ENCODE assay signal across 17 cellular contexts in the genomic region with DNA sequence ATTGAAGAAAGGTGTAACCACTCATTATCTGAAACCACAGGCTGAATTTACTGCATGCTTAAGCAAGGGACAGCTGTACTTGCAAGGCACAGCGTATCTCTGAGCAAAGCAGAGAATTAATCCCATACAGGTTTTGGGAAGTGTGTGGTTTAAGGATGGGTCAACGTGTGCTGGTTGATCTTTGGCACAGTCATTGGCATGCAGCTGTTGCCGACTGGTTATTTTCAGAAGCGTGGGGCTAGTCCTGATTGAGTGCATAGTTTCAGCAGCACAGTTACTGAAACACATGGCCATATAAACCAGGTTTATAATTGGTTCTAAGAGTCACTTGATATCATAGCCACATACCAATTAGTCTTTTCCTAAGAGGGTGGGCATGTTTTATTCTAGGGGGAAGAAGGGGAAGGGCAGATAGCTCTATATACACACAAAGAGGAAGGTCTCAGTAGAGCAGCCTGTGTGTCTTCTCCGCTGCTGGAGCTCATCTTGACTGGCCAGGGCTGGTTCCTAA. TPM values are rescaled to one million over a fixed set of nuclear protein-coding genes. Genes with fewer than 3 reads are reported as not detected.
DNase-seq lines count a peak whose midpoint lies in the region; ATAC-seq, FAIRE-seq and TF ChIP-seq lines count a peak whose summit lies in the region.
"Had no signal": no experiment of that assay in that cellular context is flagged by ENCODE, and none has a peak within 500 bp of the region (broad histone marks: within the 10 kb centered on the region; RNA-seq: fewer than 3 reads in every experiment).

No MANE protein-coding gene starts in this region.

- no peak overlapping the region for H3K4me3 ChIP-seq in IMR-90 (ENCODE audit: insufficient read depth, low read depth, low read length)
- no peak overlapping the region for H3K4me3 ChIP-seq in left lung
- peak overlapping the region in 2 of 3 donors; percentile 42 to 51 for H3K4me3 ChIP-seq in skeletal muscle tissue (ENCODE audit: low read length in 3 of 3)
- H3K4me3 ChIP-seq: pancreas, tibial artery had no signal

- H3K56ac ChIP-seq in IMR-90 (ENCODE audit: extremely low read depth, insufficient read depth, low read length), result no peak overlapping the region

- no peak for TF ChIP-seq CTCF in IMR-90 (conservative IDR thresholded peaks at IDR 0.05; ENCODE audit: low read depth, low read length)
- no peak for TF ChIP-seq CTCF in left lung (IDR thresholded peaks at IDR 0.05)

- no peak for DNase-seq in IMR-90
- DNase-seq in RPMI8226, result peak; percentile 18
- DNase-seq in left lung, result no peak
- DNase-seq in GM12892 (ENCODE audit: insufficient read length), result no peak
- no peak for DNase-seq in stimulated activated CD4-positive, alpha-beta T cell treated with anti-CD3 and anti-CD28 coated beads, Interleukin-2, amount 100 ng/mL, for 48 hours
- DNase-seq: activated CD4-positive, alpha-beta T cell treated with anti-CD3 and anti-CD28 coated beads, Interleukin-2, amount 50 U/mL, for 1 hour; C1 segment of cervical spinal cord; NCI-H187 treated with DMSO at 0.1 percent for 48 hours; small intestine had no signal

- no peak overlapping the region for H2BK20ac ChIP-seq in IMR-90 (ENCODE audit: low read depth, low read length)

- no peak overlapping the region for H4K8ac ChIP-seq in IMR-90 (ENCODE audit: low read depth in 2 of 2, low read length in 2 of 2)

- no peak overlapping the region for H2AK9ac ChIP-seq in IMR-90 (replicated peaks; ENCODE audit: low read depth, low read length, poor library complexity)

- no TSS peak for BruUV-seq in IMR-90 (replicated peaks; lab: Mats Ljungman, UMichigan)

- CTCF ChIA-PET in IMR-90 (lab: Yijun Ruan, JAX), result interaction anchor here (1.5 kb wide), 1 partner anchor 154 kb away, joined by 3 read pairs; no protein-coding TSS in a partner anchor

- H3K27me3 ChIP-seq in IMR-90 (ENCODE audit: control insufficient read depth, insufficient read depth, low read length) (no peaks in the 10 kb centered on the region), left lung (no peaks in the 10 kb centered on the region), skeletal muscle tissue (ENCODE audit: control insufficient read depth in 3 of 3, insufficient read depth in 3 of 3, low read length in 3 of 3) (no peaks in the 10 kb centered on the region)
- H3K27me3 ChIP-seq: pancreas, tibial artery had no signal

- dilution Hi-C loops in IMR-90 (cut with HindIII; ENCODE audit: low sequenced_read_pairs, unreplicated experiment), result no loop called here

- TF ChIP-seq POLR2A in IMR-90 (IDR thresholded peaks at IDR 0.05; ENCODE audit: low read depth, low read length) (no peak), GM12892 (IDR thresholded peaks at IDR 0.05; ENCODE audit: low read depth, low read length) (no peak)

- no peak overlapping the region for H2BK5ac ChIP-seq in IMR-90 (ENCODE audit: low read depth, low read length, poor library complexity, severe bottlenecking)

- no peak overlapping the region for H3K4ac ChIP-seq in IMR-90 (ENCODE audit: low read depth, low read length)

- H3K9me3 ChIP-seq in IMR-90 (ENCODE audit: control insufficient read depth, insufficient read depth, low read length) (no peaks in the 10 kb centered on the region), left lung (no peaks in the 10 kb centered on the region), skeletal muscle tissue (ENCODE audit: control insufficient read depth in 3 of 3, low read length in 3 of 3) (no peaks in the 10 kb centered on the region)
- H3K9me3 ChIP-seq: pancreas, tibial artery had no signal

- H3K9me1 ChIP-seq in IMR-90 (ENCODE audit: insufficient read depth, low read length), result peaks cover 8% of the 10 kb centered on the region

- 0 out of 2 replicates have a peak overlapping the region, but pooled peaks have one; percentile 7 for H3K27ac ChIP-seq in IMR-90 (ENCODE audit: insufficient read depth, low read length)
- H3K27ac ChIP-seq in left lung, result no peak overlapping the region
- peak overlapping the region; percentile 77 for H3K27ac ChIP-seq in skeletal muscle tissue (ENCODE audit: low read depth, low read length)
- H3K27ac ChIP-seq: pancreas, tibial artery had no signal

- no peak overlapping the region; the same call in 1 of the 2 replicates for H3K18ac ChIP-seq in IMR-90 (ENCODE audit: low read depth, low read length)

- peak overlapping the region; percentile 25 for H2AFZ ChIP-seq in IMR-90 (replicated peaks; ENCODE audit: low read length, poor library complexity)

- no peak overlapping the region for H4K91ac ChIP-seq in IMR-90 (ENCODE audit: insufficient read depth, low read depth, low read length)

- H3K36me3 ChIP-seq in IMR-90 (ENCODE audit: control insufficient read depth, insufficient read depth, low read length) (no peaks in the 10 kb centered on the region), left lung (no peaks in the 10 kb centered on the region), skeletal muscle tissue (ENCODE audit: control insufficient read depth in 3 of 3, insufficient read depth in 3 of 3, low read length in 3 of 3) (no peaks in the 10 kb centered on the region)
- H3K36me3 ChIP-seq: pancreas, tibial artery had no signal

- no peak overlapping the region for H2AK5ac ChIP-seq in IMR-90 (ENCODE audit: low read depth, low read length)

- H3K23ac ChIP-seq in IMR-90 (ENCODE audit: low read depth, low read length), result peak overlapping the region; percentile 8; the same call in 1 of the 2 replicates

- no CpG with 5 or more reads among the region's 5 CpGs for WGBS in IMR-90 (ENCODE audit: extremely low coverage in 2 of 2, insufficient read length in 1 of 2), 2 experiments

- H3K4me1 ChIP-seq in IMR-90 (ENCODE audit: control insufficient read depth, insufficient read depth, low read length) (peaks cover 13% of the 10 kb centered on the region; the same call in 1 of the 2 replicates), left lung (peaks cover 5 to 35% of the 10 kb centered on the region in 2 donors), skeletal muscle tissue (ENCODE audit: control insufficient read depth in 3 of 3, insufficient read depth in 3 of 3, low read length in 3 of 3) (peaks cover 26 to 36% (median 34%) of the 10 kb centered on the region in 3 donors)
- H3K4me1 ChIP-seq: pancreas had no signal

- no peak overlapping the region for H2BK120ac ChIP-seq in IMR-90 (ENCODE audit: low read depth, low read length)

- POLR2A ChIA-PET in IMR-90 (lab: Charles Lee; ENCODE audit: unreplicated experiment), result interaction anchor here (0.6 kb wide), 1 partner anchor 72 kb away, joined by 3 read pairs; no protein-coding TSS in a partner anchor

- intact Hi-C loops in IMR-90 (cut with micrococcal nuclease) (no loop called here), left lung (cut with DNase I) (no loop called here)

- H2BK15ac ChIP-seq in IMR-90 (ENCODE audit: low read depth, low read length), result no peak overlapping the region

- no peak overlapping the region for H3K4me2 ChIP-seq in IMR-90 (ENCODE audit: low read depth, low read length)

- peak; percentile 9; the same call in 1 of the 2 replicates for ATAC-seq in IMR-90 (ENCODE audit: low read depth)
- ATAC-seq in left lung, result peak; percentile 25
- no peak for ATAC-seq in GM18517 (IDR thresholded peaks at IDR 0.05; ENCODE audit: unreplicated experiment)

- no peak for TF ChIP-seq RAD21 in IMR-90 (IDR thresholded peaks at IDR 0.05; ENCODE audit: low read length)

- FAIRE-seq in GM12892 (lab: Jason Lieb, UNC), result no peak
- FAIRE-seq: pancreas, RCC 7860, small intestine, TTC549 had no signal

- H3K14ac ChIP-seq in IMR-90 (replicated peaks; ENCODE audit: low read depth, low read length), result no peak overlapping the region

- no peak overlapping the region; the same call in 1 of the 2 replicates for H4K5ac ChIP-seq in IMR-90 (ENCODE audit: low read depth, low read length)

- no peak overlapping the region for H3K9ac ChIP-seq in IMR-90 (ENCODE audit: low read depth, low read length)
- H3K9ac ChIP-seq in skeletal muscle tissue (ENCODE audit: low read depth in 1 of 3, low read length in 3 of 3), result peak overlapping the region in 2 of 3 donors; percentile 23 to 60

- H4K20me1 ChIP-seq in IMR-90 (ENCODE audit: insufficient read depth, low read length), result no peaks in the 10 kb centered on the region

- in situ Hi-C loops in IMR-90 (cut with MboI; ENCODE audit: low sequenced_read_pairs), result no loop called here

- no peaks in the 10 kb centered on the region for H3K79me1 ChIP-seq in IMR-90 (ENCODE audit: low read depth in 1 of 2, low read length in 2 of 2)

TF ChIP-seq in IMR-90, 13 proteins besides CTCF, POLR2A, EP300 and RAD21 (continues in another document):
- no peak for TF ChIP-seq FOS (IDR thresholded peaks at IDR 0.05; ENCODE audit: low read depth, low read length)
- TF ChIP-seq MXI1 (IDR thresholded peaks at IDR 0.05; ENCODE audit: borderline replicate concordance, low read depth, low read length), result no peak

RNA-seq across cellular contexts. Expression of a gene that starts 10.9 kb away (rescaled TPM):
- total RNA-seq in IMR-90 (2012; rRNA removed), result 0.72 and 1.1 TPM in 2 replicates
- 1.2 and 1.7 TPM in 2 replicates for polyA plus RNA-seq in IMR-90 (2012; rRNA removed)
- polyA plus RNA-seq in IMR-90 (2012; cell fraction: cytosol; rRNA removed), result 0.44 and 0.67 TPM in 2 replicates
- polyA plus RNA-seq in IMR-90 (2012; cell fraction: nucleus; rRNA removed; ENCODE audit: low replicate concordance), result 3.6 and 5.3 TPM in 2 replicates
- total RNA-seq in left lung, result 1 to 10 TPM; 5.6 to 6.7 TPM
- 3.1 TPM for total RNA-seq in skeletal muscle tissue
- 2.1 TPM for polyA plus RNA-seq in GM12892 (2012; ENCODE audit: missing spikeins)
- total RNA-seq: HT1080 had no signal

RNA-seq across cellular contexts. Expression of a gene that starts 21.4 kb away (rescaled TPM):
- total RNA-seq in IMR-90 (2012; rRNA removed) (0.28 and 0.36 TPM in 2 replicates), left lung (1 to 10 TPM; 3.4 to 4.6 TPM), skeletal muscle tissue (8.9 TPM)
- polyA plus RNA-seq in IMR-90 (2012; rRNA removed), result 0.39 and 0.42 TPM in 2 replicates
- 0.21 and 1.0 TPM in 2 replicates for polyA plus RNA-seq in IMR-90 (2012; cell fraction: cytosol; rRNA removed)
- polyA plus RNA-seq in IMR-90 (2012; cell fraction: nucleus; rRNA removed; ENCODE audit: low replicate concordance), result 0.28 and 0.52 TPM in 2 replicates
- 2.2 TPM for polyA plus RNA-seq in GM12892 (2012; ENCODE audit: missing spikeins)

RNA-seq across cellular contexts. Expression of a gene that starts 52.3 kb away (rescaled TPM):
- total RNA-seq in IMR-90 (2012; rRNA removed) (58.6 and 63.0 TPM in 2 replicates), left lung (10 to 100 TPM; 88.3 to 98.6 TPM), skeletal muscle tissue (38.1 TPM)
- 119 and 132 TPM in 2 replicates for polyA plus RNA-seq in IMR-90 (2012; rRNA removed)
- polyA plus RNA-seq in IMR-90 (2012; cell fraction: cytosol; rRNA removed), result 71.7 and 111 TPM in 2 replicates
- 85.7 and 132 TPM in 2 replicates for polyA plus RNA-seq in IMR-90 (2012; cell fraction: nucleus; rRNA removed; ENCODE audit: low replicate concordance)
- 65.7 TPM for polyA plus RNA-seq in GM12892 (2012; ENCODE audit: missing spikeins)

RNA-seq across cellular contexts. Expression of a gene that starts 58.0 kb away (rescaled TPM):
- total RNA-seq in IMR-90 (2012; rRNA removed) (not detected in 2 replicates), left lung (under 1 TPM in 1 of 2 donors, not detected in 1; 0.08 TPM), skeletal muscle tissue (not detected)
- not detected in 2 replicates for polyA plus RNA-seq in IMR-90 (2012; rRNA removed)
- polyA plus RNA-seq in IMR-90 (2012; cell fraction: cytosol; rRNA removed), result not detected in 2 replicates
- polyA plus RNA-seq in IMR-90 (2012; cell fraction: nucleus; rRNA removed; ENCODE audit: low replicate concordance), result not detected in 2 replicates
- polyA plus RNA-seq in GM12892 (2012; ENCODE audit: missing spikeins), result 0.93 TPM
- total RNA-seq: HT1080, MCF 10A, pancreas had no signal
- polyA plus RNA-seq: pancreas, small intestine had no signal

Comparison
In these comparisons a context has a peak if more than half of its experiments do, and no peak if none do; other contexts are left out.
1. H3K27ac ChIP-seq: peak in IMR-90 (single experiment) and skeletal muscle tissue (single experiment); none in left lung (0 of 2).
2. H3K4me3 ChIP-seq: peak in skeletal muscle tissue (2 of 3); none in IMR-90 (single experiment) and left lung (0 of 2).